In genomic region chr4:187544461-187545053, GRCh38 we compare ENCODE assay signal across 21 cellular contexts.
"Had no signal": no experiment of that assay in that cellular context is flagged by ENCODE, and none has a peak within 500 bp of the region (broad histone marks: within the 10 kb centered on the region; RNA-seq: fewer than 3 reads in every experiment).

No MANE protein-coding gene starts in this region.

- H3K36me3 ChIP-seq: colonic mucosa, neutrophil, right lobe of liver, stomach, thoracic aorta, transverse colon had no signal

- H3K4me1 ChIP-seq: colonic mucosa, psoas muscle, right lobe of liver, stomach, transverse colon had no signal

- H3K9me3 ChIP-seq: colonic mucosa, neutrophil, psoas muscle, right lobe of liver, stomach, thoracic aorta, transverse colon had no signal

- H3K4me3 ChIP-seq: colonic mucosa, lung, psoas muscle, right lobe of liver, stomach, thoracic aorta, transverse colon had no signal

- H3K27me3 ChIP-seq: colonic mucosa, neutrophil, right lobe of liver, stomach, transverse colon had no signal

- H3K27ac ChIP-seq: colonic mucosa, neutrophil, psoas muscle, right lobe of liver, stomach, thoracic aorta, transverse colon had no signal

- DNase-seq: colonic mucosa; dermis blood vessel endothelial cell; effector CD4-positive, alpha-beta T cell; immature natural killer cell; kidney; left colon; left ventricle myocardium superior; mesendoderm; naive thymus-derived CD8-positive, alpha-beta T cell; psoas muscle; retina; right lobe of liver; small intestine; stimulated activated CD4-positive, alpha-beta T cell treated with anti-CD3 and anti-CD28 coated beads, Interleukin-12 subunit alpha, Interleukin-12 subunit beta, amount 100 ng/mL, for 4 hours; stimulated activated naive CD4-positive, alpha-beta T cell; stomach; substantia nigra; transverse colon had no signal

- FAIRE-seq: kidney, small intestine had no signal
